Comparison of ENCODE assay signal across 1 cellular context in genomic region chr12:27345376-27345775, GRCh38.
TF ChIP-seq lines count a peak whose summit lies in the region.

No MANE protein-coding gene starts in this region.

TF ChIP-seq in GM23338, 12 proteins besides CTCF, POLR2A, EP300 and RAD21 (continued from another document):
- TF ChIP-seq ZNF462 (CRISPR knock-in tag; IDR thresholded peaks at IDR 0.05) (no peak), EZH2 (IDR thresholded peaks at IDR 0.05; ENCODE audit: low read depth, unreplicated experiment) (no peak), CREB1 (CRISPR knock-in tag; IDR thresholded peaks at IDR 0.05; ENCODE audit: low read depth) (no peak), NANOG (IDR thresholded peaks at IDR 0.05; ENCODE audit: borderline replicate concordance) (no peak), POLR2AphosphoS5 (IDR thresholded peaks at IDR 0.05; ENCODE audit: low read depth) (no peak)
TF ChIP-seq in GM23338: peak in this region for 0.
